23 cellular contexts compared by ENCODE assay signal in the genomic region with DNA sequence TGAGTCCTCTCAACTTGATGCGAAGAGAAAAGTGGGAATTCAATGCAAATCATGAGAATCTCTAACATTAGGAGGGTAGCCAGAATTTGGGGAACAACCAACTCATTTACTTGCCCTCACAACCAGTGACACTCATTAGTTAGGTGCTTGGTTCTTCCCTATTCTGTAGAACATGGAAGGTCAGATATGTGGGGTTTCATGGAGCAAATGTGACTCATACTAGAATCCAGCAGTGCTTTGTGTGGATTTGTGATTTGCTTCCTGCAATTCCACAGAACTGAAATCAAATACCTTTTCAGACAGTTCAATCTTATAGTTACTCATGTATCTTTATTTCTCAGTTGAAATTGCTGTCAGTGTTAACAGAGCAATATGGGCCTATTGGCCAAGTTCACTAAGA. TPM values are rescaled to one million over a fixed set of nuclear protein-coding genes. Genes with fewer than 3 reads are reported as not detected.
A peak's percentile ranks its signal among the peaks of the same experiment; 100 is the strongest.
DNase-seq lines count a peak whose midpoint lies in the region; ATAC-seq and TF ChIP-seq lines count a peak whose summit lies in the region.
"Had no signal": no experiment of that assay in that cellular context is flagged by ENCODE, and none has a peak within 500 bp of the region (broad histone marks: within the 10 kb centered on the region; RNA-seq: fewer than 3 reads in every experiment).

No MANE protein-coding gene starts in this region.

- TF ChIP-seq CTCF in RWPE2 (IDR thresholded peaks at IDR 0.05; ENCODE audit: poor library complexity, severe bottlenecking) (no peak), glutamatergic neuron (IDR thresholded peaks at IDR 0.05; ENCODE audit: partially characterized antibody, unreplicated experiment) (no peak)

- H3K4me1 ChIP-seq in RWPE2 (ENCODE audit: insufficient read depth, poor library complexity, severe bottlenecking): no peaks in the 10 kb centered on the region

- DNase-seq in ELR (ENCODE audit: low read depth) (peak; percentile 32), RWPE2 (ENCODE audit: low spot score) (no peak), epithelial cell of prostate (ENCODE audit: low read depth, low spot score) (no peak), renal cortical epithelial cell (ENCODE audit: low read depth) (peak; percentile 37), glutamatergic neuron (no peak), HPDE6-E6E7 (ENCODE audit: extremely low spot score) (no peak)
- DNase-seq: ACHN; AML-193; COR-L47; DMS153; Kasumi-1; MV-4-11; NCI-H1417; NCI-H187 treated with DMSO at 0.1 percent for 48 hours; NCI-H446; NCI-H69; NK-92 treated with Interleukin-12 subunit alpha and Interleukin-12 subunit beta, amount 100 ng/mL, for 24 hours; SHP77 treated with DMSO at 0.1 percent for 48 hours had no signal

- H3K27me3 ChIP-seq in RWPE2 (ENCODE audit: insufficient read depth, poor library complexity, severe bottlenecking): no peaks in the 10 kb centered on the region

- H3K4me1 Mint-ChIP-seq in glutamatergic neuron (ENCODE audit: low read depth, unreplicated experiment): no peaks in the 10 kb centered on the region

- no peaks in the 10 kb centered on the region for H3K27me3 Mint-ChIP-seq in glutamatergic neuron (ENCODE audit: unreplicated experiment)

- H3K27ac Mint-ChIP-seq in glutamatergic neuron (ENCODE audit: unreplicated experiment): no peak overlapping the region

- H3K36me3 ChIP-seq in RWPE2 (ENCODE audit: low read depth): no peaks in the 10 kb centered on the region

- no peak overlapping the region for H3K4me3 ChIP-seq in RWPE2 (ENCODE audit: severe bottlenecking)

- H3K27ac ChIP-seq in RWPE2 (ENCODE audit: poor library complexity, severe bottlenecking): no peak overlapping the region
- peak overlapping the region; percentile 68 for H3K27ac ChIP-seq in epithelial cell of prostate

- H3K9me3 Mint-ChIP-seq in glutamatergic neuron (ENCODE audit: unreplicated experiment): no peaks in the 10 kb centered on the region
- H3K9me3 Mint-ChIP-seq: CD14-positive monocyte had no signal

- no peaks in the 10 kb centered on the region for H3K9me3 ChIP-seq in RWPE2 (ENCODE audit: severe bottlenecking)

- no peaks in the 10 kb centered on the region for H3K36me3 Mint-ChIP-seq in glutamatergic neuron (ENCODE audit: unreplicated experiment)
- H3K36me3 Mint-ChIP-seq: CD14-positive monocyte had no signal

- H3K4me3 Mint-ChIP-seq in glutamatergic neuron (ENCODE audit: unreplicated experiment): no peak overlapping the region
- H3K4me3 Mint-ChIP-seq: CD14-positive monocyte had no signal

- 0 out of 3 replicates have a peak, but pooled peaks have one; percentile 27 for ATAC-seq in RWPE2 (ENCODE audit: low read depth)
- ATAC-seq in HG03521 (IDR thresholded peaks at IDR 0.05; ENCODE audit: unreplicated experiment): no peak
- ATAC-seq: SK-N-SH treated with all-trans-retinoic acid at 6 μM for 48 hours had no signal

RNA-seq across cellular contexts. Expression of a gene that starts 6.9 kb away (rescaled TPM):
- total RNA-seq in renal cortical epithelial cell (10.9 and 15.6 TPM in 2 replicates), glutamatergic neuron (ENCODE audit: unreplicated experiment) (39.0 TPM)

RNA-seq across cellular contexts. Expression of a gene that starts 45.5 kb away (rescaled TPM):
- total RNA-seq in renal cortical epithelial cell: not detected in 2 replicates
- not detected for total RNA-seq in glutamatergic neuron (ENCODE audit: unreplicated experiment)
- total RNA-seq: G401, OCI-LY7 had no signal

Comparison
In these comparisons a context has a peak if more than half of its experiments do, and no peak if none do; other contexts are left out.
1. DNase-seq: peak in ELR (single experiment) and renal cortical epithelial cell (single experiment); none in RWPE2 (single experiment), epithelial cell of prostate (single experiment), glutamatergic neuron (single experiment) and HPDE6-E6E7 (single experiment).